In genomic region chr5:149731332-149731616, GRCh38 we compare ENCODE assay signal across 8 cellular contexts. TPM values are rescaled to one million over a fixed set of nuclear protein-coding genes. Genes with fewer than 3 reads are reported as not detected.
DNase-seq lines count a peak whose midpoint lies in the region; ATAC-seq and TF ChIP-seq lines count a peak whose summit lies in the region.

No MANE protein-coding gene starts in this region.

- no peak overlapping the region for H4K5ac ChIP-seq in mesendoderm (ENCODE audit: low read length)

- TF ChIP-seq CTCF in BJ (IDR thresholded peaks at IDR 0.05; ENCODE audit: insufficient read depth, low read depth, low read length) (no peak), body of pancreas (IDR thresholded peaks at IDR 0.05) (no peak)

- POLR2A ChIA-PET in BJ (lab: Charles Lee): no interaction called here

- TF ChIP-seq POLR2A in body of pancreas (IDR thresholded peaks at IDR 0.05): no peak

- peak overlapping the region; percentile 15 for H3K18ac ChIP-seq in mesendoderm (ENCODE audit: low read length)

- H3K27ac ChIP-seq in body of pancreas (peak overlapping the region; percentile 9 to 72 (median 58)), mesendoderm (ENCODE audit: low read depth, low read length) (no peak overlapping the region)

- H3K4me3 ChIP-seq in BJ (ENCODE audit: low read depth, low read length) (peak overlapping the region; percentile 53), body of pancreas (peak overlapping the region; percentile 76 to 97), mesendoderm (ENCODE audit: low read length) (no peak overlapping the region)

- H2BK120ac ChIP-seq in mesendoderm (ENCODE audit: low read depth, low read length): no peak overlapping the region

- H3K9me3 ChIP-seq in body of pancreas: no peaks in the 10 kb centered on the region

- peak overlapping the region; percentile 84 for H3K56ac ChIP-seq in mesendoderm (ENCODE audit: low read length)

- H3K27me3 ChIP-seq in BJ (ENCODE audit: control insufficient read depth, insufficient read depth, low read length) (peaks cover 24% of the 10 kb centered on the region), body of pancreas (no peaks in the 10 kb centered on the region), mesendoderm (ENCODE audit: insufficient read depth, low read length, poor library complexity) (no peaks in the 10 kb centered on the region)

- H3K79me1 ChIP-seq in mesendoderm (ENCODE audit: low read length): peaks cover 4% of the 10 kb centered on the region

- H3K4me2 ChIP-seq in mesendoderm (ENCODE audit: low read length): peak overlapping the region; percentile 87

- intact Hi-C loops in body of pancreas (cut with DNase I): no loop called here

- peaks cover 2% of the 10 kb centered on the region for H3K79me2 ChIP-seq in mesendoderm (ENCODE audit: control insufficient read depth, insufficient read depth, low read length)

- peaks cover 12% of the 10 kb centered on the region for H3K4me1 ChIP-seq in body of pancreas
- no peaks in the 10 kb centered on the region for H3K4me1 ChIP-seq in mesendoderm (ENCODE audit: control insufficient read depth, low read depth, low read length)

- CTCF ChIA-PET in BJ (lab: Yijun Ruan, JAX): no interaction called here

- H3K36me3 ChIP-seq in BJ (ENCODE audit: control insufficient read depth, insufficient read depth, low read length): no peaks in the 10 kb centered on the region
- no peaks in the 10 kb centered on the region for H3K36me3 ChIP-seq in body of pancreas (replicated peaks in 1 of 2; ENCODE audit: insufficient read depth in 1 of 2, low read depth in 2 of 2)
- no peaks in the 10 kb centered on the region for H3K36me3 ChIP-seq in mesendoderm (ENCODE audit: control insufficient read depth, insufficient read depth, low read length)

- H2BK5ac ChIP-seq in mesendoderm (ENCODE audit: low read length): no peak overlapping the region

- no peak overlapping the region for H4K8ac ChIP-seq in mesendoderm (ENCODE audit: low read depth, low read length)

- no peak overlapping the region for H3K23ac ChIP-seq in mesendoderm (ENCODE audit: low read length)

- no peak overlapping the region for H2AK5ac ChIP-seq in mesendoderm (ENCODE audit: low read length)

- no peak overlapping the region for H2BK15ac ChIP-seq in mesendoderm (replicated peaks; ENCODE audit: low read depth)

- ATAC-seq in HG03175 (IDR thresholded peaks at IDR 0.05; ENCODE audit: unreplicated experiment) (peak; percentile 2), body of pancreas (peak; percentile 4), HG02623 (IDR thresholded peaks at IDR 0.05; ENCODE audit: unreplicated experiment) (no peak), HG03457 (IDR thresholded peaks at IDR 0.05; ENCODE audit: unreplicated experiment) (no peak)

- H3K4ac ChIP-seq in mesendoderm (ENCODE audit: low read depth, low read length): no peak overlapping the region

- peak overlapping the region; percentile 69 for H3K9ac ChIP-seq in mesendoderm (ENCODE audit: low read length)

- DNase-seq in BJ (ENCODE audit: low read depth): no peak
- DNase-seq in body of pancreas: no peak
- DNase-seq in mesendoderm: no peak
- DNase-seq in epidermal melanocyte (ENCODE audit: insufficient read length, low spot score): no peak
- DNase-seq in NCI-H146 treated with DMSO at 0.1 percent for 48 hours (lab: John Stamatoyannopoulos, UW; ENCODE audit: unreplicated experiment): no peak

- 0 to 1% methylated on average over 1 to 23 of the region's 23 CpGs for WGBS in body of pancreas, 2 donors
- WGBS in mesendoderm (ENCODE audit: extremely low coverage, insufficient coverage, low lambda C conversion rate): no CpG with 5 or more reads among the region's 23 CpGs

RNA-seq across cellular contexts. Expression of gene PPARGC1B, which starts 1.2 kb away (rescaled TPM):
- 0.01 and 0.02 TPM in 2 replicates for polyA plus RNA-seq in BJ (2011; rRNA removed)
- polyA minus RNA-seq in BJ (2011; rRNA and poly(A)+ RNA removed): 0.05 and 0.09 TPM in 2 replicates
- total RNA-seq in body of pancreas: 1 to 10 TPM; 1.3 to 4.6 TPM
- 2.4 TPM for polyA plus RNA-seq in mesendoderm (2013, experiment 1 of 2)
- 2.6 TPM for polyA plus RNA-seq in mesendoderm (2013, experiment 2 of 2)

Comparison
In these comparisons a context has a peak if more than half of its experiments do, and no peak if none do; other contexts are left out.
1. ATAC-seq: peak in HG03175 (single experiment) and body of pancreas (single experiment); none in HG02623 (single experiment) and HG03457 (single experiment).